ENCODE assay signal across 1 cellular context in genomic region chr18:23733265-23733664, GRCh38. TPM values are rescaled to one million over a fixed set of nuclear protein-coding genes. Genes with fewer than 3 reads are reported as not detected.
"Had no signal": no experiment of that assay in that cellular context is flagged by ENCODE, and none has a peak within 500 bp of the region (broad histone marks: within the 10 kb centered on the region; RNA-seq: fewer than 3 reads in every experiment).

No MANE protein-coding gene starts in this region.

RNA-seq across cellular contexts. Expression of gene LAMA3, which starts 44.0 kb away (rescaled TPM):
- polyA plus RNA-seq: K562 had no signal
